24 cellular contexts compared by ENCODE assay signal in genomic region chr15:47377465-47377864, GRCh38.
DNase-seq lines count a peak whose midpoint lies in the region; ATAC-seq, FAIRE-seq and TF ChIP-seq lines count a peak whose summit lies in the region.
"Had no signal": no experiment of that assay in that cellular context is flagged by ENCODE, and none has a peak within 500 bp of the region (broad histone marks: within the 10 kb centered on the region; RNA-seq: fewer than 3 reads in every experiment).

No MANE protein-coding gene starts in this region.

- no peak for FAIRE-seq in GM12892 (lab: Jason Lieb, UNC)
- FAIRE-seq: A204.1, D721Med, GM12891, H1 had no signal

- intact Hi-C loops in MCF 10A (cut with micrococcal nuclease) (loop anchor here (10.0 kb wide), 1 partner anchor 317 kb away; no protein-coding TSS in a partner anchor), breast epithelium (cut with DNase I; ENCODE audit: low total_unique reads) (no loop called here)

- ATAC-seq in HG03159 (IDR thresholded peaks at IDR 0.05; ENCODE audit: unreplicated experiment) = no peak

- no peaks in the 10 kb centered on the region for H3K36me3 Mint-ChIP-seq in MCF 10A (ENCODE audit: insufficient read depth, unreplicated experiment)
- no peaks in the 10 kb centered on the region for H3K36me3 Mint-ChIP-seq in neural crest cell (ENCODE audit: low read depth)
- H3K36me3 Mint-ChIP-seq: CD14-positive monocyte; CD8-positive, alpha-beta memory T cell had no signal

- H3K4me1 Mint-ChIP-seq in MCF 10A (ENCODE audit: insufficient read depth, unreplicated experiment) (no peaks in the 10 kb centered on the region), neural crest cell (no peaks in the 10 kb centered on the region)
- H3K4me1 Mint-ChIP-seq: CD14-positive monocyte; CD8-positive, alpha-beta memory T cell had no signal

- H3K4me3 ChIP-seq in breast epithelium = no peak overlapping the region
- H3K4me3 ChIP-seq: BLaER1 treated with 17β-estradiol and CSF1 and Interleukin-3, amounts not matched to agents 10 nM and 100 nM; GM23248 had no signal

- H3K27me3 Mint-ChIP-seq in MCF 10A (ENCODE audit: insufficient read depth, unreplicated experiment) = no peaks in the 10 kb centered on the region
- no peaks in the 10 kb centered on the region for H3K27me3 Mint-ChIP-seq in neural crest cell (ENCODE audit: low read depth)
- H3K27me3 Mint-ChIP-seq: CD4-positive, alpha-beta T cell; CD8-positive, alpha-beta memory T cell had no signal

- POLR2A ChIA-PET in MCF 10A (lab: Yijun Ruan, JAX) = no interaction called here

- H3K36me3 ChIP-seq in breast epithelium = no peaks in the 10 kb centered on the region
- H3K36me3 ChIP-seq: BE2C; BLaER1 treated with 17β-estradiol and CSF1 and Interleukin-3, amounts not matched to agents 10 nM and 100 nM had no signal

- DNase-seq in MCF 10A (ENCODE audit: unreplicated experiment) (no peak), breast epithelium (ENCODE audit: low spot score in 2 of 2) (no peak), dermis blood vessel endothelial cell (peak; percentile 7), neural crest cell (ENCODE audit: low read depth, low spot score) (no peak), GM12892 (ENCODE audit: insufficient read length) (no peak)
- DNase-seq: AML-193; BE2C; CD4-positive, alpha-beta T cell; CD8-positive, alpha-beta memory T cell; DMS 273 treated with DMSO at 0.1 percent for 48 hours; DMS53; DMS79 treated with DMSO at 0.1 percent for 48 hours; GF-D8; GM23248; H7; HCEC 1CT had no signal

- no peaks in the 10 kb centered on the region for H3K4me1 ChIP-seq in breast epithelium
- H3K4me1 ChIP-seq: BE2C had no signal

- H3K9me3 ChIP-seq in breast epithelium = no peaks in the 10 kb centered on the region
- H3K9me3 ChIP-seq: BE2C; BLaER1 treated with 17β-estradiol and CSF1 and Interleukin-3, amounts not matched to agents 10 nM and 100 nM had no signal

- TF ChIP-seq CTCF in MCF 10A (IDR thresholded peaks at IDR 0.05; ENCODE audit: unreplicated experiment) (peak; percentile 4), breast epithelium (IDR thresholded peaks at IDR 0.05) (no peak), neural crest cell (conservative IDR thresholded peaks at IDR 0.05) (no peak)

- H3K27me3 ChIP-seq in breast epithelium = no peaks in the 10 kb centered on the region
- H3K27me3 ChIP-seq: BE2C; BLaER1 treated with 17β-estradiol and CSF1 and Interleukin-3, amounts not matched to agents 10 nM and 100 nM had no signal

- CTCF ChIA-PET in MCF 10A (lab: Yijun Ruan, JAX) = interaction anchor here (0.7 kb wide), 1 partner anchor 27 kb away, joined by 3 read pairs; no protein-coding TSS in a partner anchor

- no peak overlapping the region for H3K4me3 Mint-ChIP-seq in MCF 10A (ENCODE audit: unreplicated experiment)
- H3K4me3 Mint-ChIP-seq in neural crest cell = no peak overlapping the region
- H3K4me3 Mint-ChIP-seq: CD14-positive monocyte; CD4-positive, alpha-beta T cell; CD8-positive, alpha-beta memory T cell had no signal

- H3K9me3 Mint-ChIP-seq in MCF 10A (ENCODE audit: unreplicated experiment) = no peaks in the 10 kb centered on the region
- H3K9me3 Mint-ChIP-seq in neural crest cell = no peaks in the 10 kb centered on the region

- no peak overlapping the region for H3K27ac Mint-ChIP-seq in MCF 10A (ENCODE audit: low read depth, unreplicated experiment)
- H3K27ac Mint-ChIP-seq in neural crest cell (ENCODE audit: unreplicated experiment) = peak overlapping the region; percentile 69
- H3K27ac Mint-ChIP-seq: CD14-positive monocyte; CD4-positive, alpha-beta T cell; CD8-positive, alpha-beta memory T cell had no signal

- no peak for TF ChIP-seq POLR2A in breast epithelium (IDR thresholded peaks at IDR 0.05)
- TF ChIP-seq POLR2A in GM12892 (IDR thresholded peaks at IDR 0.05; ENCODE audit: low read depth, low read length) = no peak

- no TSS peak for BruUV-seq in MCF 10A (replicated peaks; lab: Mats Ljungman, UMichigan)

- H3K27ac ChIP-seq in breast epithelium = no peak overlapping the region
- H3K27ac ChIP-seq: 22Rv1, GM23248 had no signal
